Comparison of ENCODE assay signal across 22 cellular contexts in genomic region chr12:29415111-29415510, GRCh38.
"Had no signal": no experiment of that assay in that cellular context is flagged by ENCODE, and none has a peak within 500 bp of the region (broad histone marks: within the 10 kb centered on the region; RNA-seq: fewer than 3 reads in every experiment).

No MANE protein-coding gene starts in this region.

- H3K36me3 ChIP-seq: adrenal gland, cardiac muscle cell had no signal

- H3K27ac ChIP-seq: adrenal gland, cardiac muscle cell had no signal

- H3K4me1 ChIP-seq: adrenal gland had no signal

- H3K27me3 ChIP-seq: adrenal gland, cardiac muscle cell had no signal

- H3K9me3 ChIP-seq: adrenal gland had no signal

- DNase-seq: activated B cell treated with CpG ODN at 0.5 μM for 24 hours; activated CD4-positive, alpha-beta T cell treated with anti-CD3 and anti-CD28 coated beads for 1 hour; activated CD4-positive, alpha-beta T cell treated with anti-CD3 and anti-CD28 coated beads, Interleukin-2, amount 10 ng/mL, durations not matched to agents 24 days and 14 days; activated CD4-positive, alpha-beta T cell treated with anti-CD3 and anti-CD28 coated beads, Interleukin-2, amount 50 U/mL, for 48 hours; activated CD8-positive, alpha-beta memory T cell treated with anti-CD3 and anti-CD28 coated beads, Interleukin-2, amount 10 ng/mL, durations not matched to agents 7 days and 5 days; activated effector memory CD4-positive, alpha-beta T cell treated with anti-CD3 and anti-CD28 coated beads, Interleukin-2, amount 50 U/mL, for 16 hours; activated naive CD4-positive, alpha-beta T cell treated with Interleukin-2 at 50 U/mL for 16 hours; activated T-cell treated with anti-CD3 and anti-CD28 coated beads, Interleukin-2, amount 50 U/mL, for 4 hours; adrenal gland; anterior cingulate cortex; KBM-7; NCI-H1048; NCI-H146; NCI-H187 treated with DMSO at 0.1 percent for 48 hours; NCI-H2081 treated with DMSO at 0.1 percent for 48 hours; NCI-H446; NCI-H524; SHP77 treated with DMSO at 0.1 percent for 48 hours; T-cell; T-helper 2 cell; T1000 had no signal

- H3K4me3 ChIP-seq: adrenal gland, cardiac muscle cell had no signal

- ATAC-seq: activated CD8-positive, alpha-beta memory T cell treated with anti-CD3 and anti-CD28 coated beads, Interleukin-2, amount 10 ng/mL, durations not matched to agents 7 days and 5 days; activated T-cell treated with anti-CD3 and anti-CD28 coated beads, Interleukin-2, amount 50 U/mL, for 4 hours; T-cell had no signal
